In the genomic region with DNA sequence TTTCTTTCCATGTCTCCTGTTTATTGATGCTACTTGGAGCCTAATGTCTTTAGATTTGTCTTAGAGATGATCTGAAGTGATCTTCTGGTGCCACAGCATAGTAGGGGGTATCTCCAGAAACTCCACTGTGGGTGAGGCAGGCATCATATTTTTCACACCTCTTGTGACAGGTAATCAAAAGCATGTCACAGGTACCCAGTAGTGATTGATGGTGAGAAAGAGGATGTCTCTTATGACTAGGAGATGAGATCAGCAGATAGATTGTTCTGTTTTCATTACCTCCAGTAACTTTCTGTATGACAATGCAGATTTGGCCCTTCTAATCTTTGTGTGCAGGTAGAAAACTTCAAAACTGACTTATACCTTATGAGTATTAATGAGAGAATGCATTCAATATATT, we compare ENCODE assay signal across 9 cellular contexts.
DNase-seq lines count a peak whose midpoint lies in the region; ATAC-seq lines count a peak whose summit lies in the region.
"Had no signal": no experiment of that assay in that cellular context is flagged by ENCODE, and none has a peak within 500 bp of the region (broad histone marks: within the 10 kb centered on the region; RNA-seq: fewer than 3 reads in every experiment).

No MANE protein-coding gene starts in this region.

- peaks cover 8% of the 10 kb centered on the region for H3K4me1 ChIP-seq in effector memory CD4-positive, alpha-beta T cell (ENCODE audit: control insufficient read depth, insufficient read depth, low read length, poor library complexity, severe bottlenecking)

- no peak overlapping the region for H3K27ac ChIP-seq in effector memory CD4-positive, alpha-beta T cell (ENCODE audit: insufficient read depth, low read length, poor library complexity, severe bottlenecking)
- H3K27ac ChIP-seq: ascending aorta, SK-N-MC had no signal

- ATAC-seq in GM18867 (IDR thresholded peaks at IDR 0.05; ENCODE audit: unreplicated experiment) (peak; percentile 81), GM21576 (IDR thresholded peaks at IDR 0.05; ENCODE audit: unreplicated experiment) (peak; percentile 61), HG03432 (IDR thresholded peaks at IDR 0.05; ENCODE audit: unreplicated experiment) (peak; percentile 67)

- peaks cover 4% of the 10 kb centered on the region for H3K36me3 ChIP-seq in effector memory CD4-positive, alpha-beta T cell (ENCODE audit: control insufficient read depth, insufficient read depth, low read length)
- H3K36me3 ChIP-seq: ascending aorta had no signal

- H3K4me3 ChIP-seq in effector memory CD4-positive, alpha-beta T cell (ENCODE audit: insufficient read depth, low read depth, low read length, poor library complexity, severe bottlenecking): no peak overlapping the region
- H3K4me3 ChIP-seq: ascending aorta, SK-N-MC had no signal

- DNase-seq in kidney tubule cell (ENCODE audit: low spot score): peak; percentile 63
- DNase-seq in SKM-1 (lab: John Stamatoyannopoulos, UW; ENCODE audit: unreplicated experiment): no peak
- DNase-seq in effector memory CD4-positive, alpha-beta T cell: no peak
- no peak for DNase-seq in Kasumi-1 (lab: John Stamatoyannopoulos, UW)

- no peaks in the 10 kb centered on the region for H3K9me3 ChIP-seq in effector memory CD4-positive, alpha-beta T cell (ENCODE audit: control insufficient read depth, low read length)
- H3K9me3 ChIP-seq: ascending aorta had no signal

- no peaks in the 10 kb centered on the region for H3K27me3 ChIP-seq in effector memory CD4-positive, alpha-beta T cell (replicated peaks; ENCODE audit: control insufficient read depth, insufficient read depth, low read length, poor library complexity, severe bottlenecking)
- H3K27me3 ChIP-seq: ascending aorta had no signal
